ENCODE assay signal across 7 cellular contexts in genomic region chr10:45978554-45978953, GRCh38. TPM values are rescaled to one million over a fixed set of nuclear protein-coding genes. Genes with fewer than 3 reads are reported as not detected.
DNase-seq lines count a peak whose midpoint lies in the region; ATAC-seq, FAIRE-seq and TF ChIP-seq lines count a peak whose summit lies in the region.
"Not testable (repeated sequence)": the region's sequence is repeated elsewhere in the genome, so short reads cannot be mapped to it uniquely, and the experiment has no call there.

No MANE protein-coding gene starts in this region.

- RAD21 ChIA-PET in GM12878 (lab: Charles Lee; ENCODE audit: unreplicated experiment) = not testable (repeated sequence)

- H3K9me3 ChIP-seq in GM12878 (replicated peaks; ENCODE audit: control insufficient read depth, insufficient read depth, low read length) = not testable (repeated sequence)

- H3K4me2 ChIP-seq in GM12878 (ENCODE audit: control insufficient read depth, insufficient read depth) = 0 out of 2 replicates have a peak overlapping the region, but pooled peaks have one; percentile 17

- not testable (repeated sequence) for DNase-seq in GM12878 (ENCODE audit: low read depth, low spot score)

- in situ Hi-C loops in GM12878 (cut with MboI) = not testable (repeated sequence)

- BruUV-seq in GM12878 (replicated peaks; lab: Mats Ljungman, UMichigan) = not testable (repeated sequence)

- H3K9ac ChIP-seq in GM12878 (ENCODE audit: control insufficient read depth, insufficient read depth, low read length) = not testable (repeated sequence)

- POLR2A ChIA-PET in GM12878 (lab: Charles Lee) = not testable (repeated sequence)

- intact Hi-C loops in GM12878 (cut with micrococcal nuclease; ENCODE audit: unreplicated experiment) = not testable (repeated sequence)

- SMC1A ChIA-PET in GM12878 (lab: Charles Lee; ENCODE audit: uncharacterized antibody, unreplicated experiment) = not testable (repeated sequence)

- not testable (repeated sequence) for TF ChIP-seq CTCF in GM12878 (IDR thresholded peaks at IDR 0.05 in 2 of 3, conservative IDR thresholded peaks at IDR 0.05 in 1 of 3; ENCODE audit: control insufficient read depth in 2 of 3, extremely low read depth in 1 of 3, insufficient read depth in 1 of 3, low read depth in 3 of 3, low read length in 3 of 3)

- not testable (repeated sequence) for H3K4me3 ChIP-seq in GM12878

- not testable (repeated sequence) for H3K36me3 ChIP-seq in GM12878 (ENCODE audit: control insufficient read depth in 2 of 2, insufficient read depth in 2 of 2, low read length in 1 of 2)

- TF ChIP-seq RAD21 in GM12878 (IDR thresholded peaks at IDR 0.05; ENCODE audit: insufficient read depth, low read depth, low read length) = not testable (repeated sequence)

- peaks cover 27% of the 10 kb centered on the region for H3K79me2 ChIP-seq in GM12878 (ENCODE audit: control insufficient read depth, insufficient read depth, low read length)

- not testable (repeated sequence) for TF ChIP-seq EP300 in GM12878 (IDR thresholded peaks at IDR 0.05; ENCODE audit: borderline replicate concordance in 1 of 2, control insufficient read depth in 1 of 2, low read depth in 2 of 2, low read length in 2 of 2)

- H4K20me1 ChIP-seq in GM12878 (ENCODE audit: control insufficient read depth, insufficient read depth) = not testable (repeated sequence)

- H3K4me1 ChIP-seq in GM12878 (ENCODE audit: control insufficient read depth, insufficient read depth, low read length) = not testable (repeated sequence)

- 0% methylated on average over 1 of the region's 2 CpGs for WGBS in GM12878 (ENCODE audit: insufficient coverage, insufficient replicate concordance, low lambda C conversion rate, missing lambda C conversion rate)

- FAIRE-seq in GM12878 (lab: Jason Lieb, UNC) = not testable (repeated sequence)

- peak; percentile 39 for ATAC-seq in GM18861 (IDR thresholded peaks at IDR 0.05; ENCODE audit: unreplicated experiment)
- peak; percentile 93 for ATAC-seq in GM19351 (IDR thresholded peaks at IDR 0.05; ENCODE audit: unreplicated experiment)
- peak; percentile 73 for ATAC-seq in GM21526 (IDR thresholded peaks at IDR 0.05; ENCODE audit: low FRiP score, unreplicated experiment)
- peak; percentile 81 for ATAC-seq in HG02642 (IDR thresholded peaks at IDR 0.05; ENCODE audit: poor library complexity, unreplicated experiment)
- ATAC-seq in HG03045 (IDR thresholded peaks at IDR 0.05; ENCODE audit: unreplicated experiment) = peak; percentile 81
- ATAC-seq in HG03439 (IDR thresholded peaks at IDR 0.05; ENCODE audit: unreplicated experiment) = peak; percentile 75
- ATAC-seq in GM12878 = peak; percentile 82

- CTCF ChIA-PET in GM12878 (lab: Yijun Ruan, JAX) = not testable (repeated sequence)

- not testable (repeated sequence) for H3K27me3 ChIP-seq in GM12878 (replicated peaks in 1 of 2; ENCODE audit: control insufficient read depth in 2 of 2, insufficient read depth in 2 of 2, low read length in 1 of 2)

- H3K27ac ChIP-seq in GM12878 (ENCODE audit: control insufficient read depth, insufficient read depth) = 0 out of 2 replicates have a peak overlapping the region, but pooled peaks have one; percentile 25

- not testable (repeated sequence) for H2AFZ ChIP-seq in GM12878 (ENCODE audit: control insufficient read depth, low read depth, low read length)

- not testable (repeated sequence) for TF ChIP-seq POLR2A in GM12878 (IDR thresholded peaks at IDR 0.05; ENCODE audit: low read depth, low read length)

TF ChIP-seq in GM12878, 131 proteins besides CTCF, POLR2A, EP300 and RAD21:
- TF ChIP-seq JUNB (IDR thresholded peaks at IDR 0.05) = peak; percentile 29; the same call in 1 of the 2 replicates

RNA-seq across cellular contexts. Expression of gene TIMM23, which starts 6.3 kb away (rescaled TPM):
- 33.7 and 37.0 TPM in 2 replicates for total RNA-seq in GM12878 (2013; cell fraction: nucleolus; rRNA removed)
- total RNA-seq in GM12878 (2014; rRNA removed) = 116 and 139 TPM in 2 replicates
- total RNA-seq in GM12878 (2014; rRNA removed; fragmentation: Illumina TruSeq; extraction: Trizol) = 97.7 and 99.0 TPM in 2 replicates
- total RNA-seq in GM12878 (2021) = 85.5 and 90.0 TPM in 2 replicates
- polyA plus RNA-seq in GM12878 (2011; ENCODE audit: low read depth) = 60.9 TPM
- 152 and 170 TPM in 2 replicates for polyA plus RNA-seq in GM12878 (2011; rRNA removed)
- 81.2 and 104 TPM in 2 replicates for polyA plus RNA-seq in GM12878 (2011; cell fraction: cytosol; rRNA removed)
- polyA plus RNA-seq in GM12878 (2011; cell fraction: nucleus; rRNA removed) = 39.0 and 57.7 TPM in 2 replicates
- 59.7 and 62.3 TPM in 2 replicates for polyA plus RNA-seq in GM12878 (2012)
- 127 and 139 TPM in 2 replicates for polyA plus RNA-seq in GM12878 (2014; fragmentation: Illumina TruSeq; extraction: Trizol)
- polyA plus RNA-seq in GM12878 (2014; fragmentation: Nextera tagmentation; extraction: Ambion mirVana) = 100 to 1,000 TPM in 1 of 2 experiments, 10 to 100 TPM in 1; 99.3 to 110 TPM
- polyA plus RNA-seq in GM12878 (2014; rRNA removed) = 117 and 124 TPM in 2 replicates
- 100 to 1,000 TPM; 227 to 228 TPM for polyA plus RNA-seq in GM12878 (2016; fragmentation: Nextera tagmentation; extraction: Ambion mirVana)
- 63.2 and 84.1 TPM in 2 replicates for polyA minus RNA-seq in GM12878 (2011; rRNA and poly(A)+ RNA removed)
- 29.1 and 38.7 TPM in 2 replicates for polyA minus RNA-seq in GM12878 (2011; cell fraction: cytosol; rRNA and poly(A)+ RNA removed)
- polyA minus RNA-seq in GM12878 (2011; cell fraction: nucleus; rRNA and poly(A)+ RNA removed) = 15.7 and 27.8 TPM in 2 replicates

RNA-seq across cellular contexts. Expression of gene NCOA4, which starts 51.9 kb away (rescaled TPM):
- 22.0 and 24.4 TPM in 2 replicates for total RNA-seq in GM12878 (2013; cell fraction: nucleolus; rRNA removed)
- total RNA-seq in GM12878 (2014; rRNA removed) (102 and 123 TPM in 2 replicates), GM12878 (2014; rRNA removed; fragmentation: Illumina TruSeq; extraction: Trizol) (117 and 119 TPM in 2 replicates), GM12878 (2021) (81.2 and 82.1 TPM in 2 replicates)
- polyA plus RNA-seq in GM12878 (2011; ENCODE audit: low read depth) = 41.8 TPM
- polyA plus RNA-seq in GM12878 (2011; rRNA removed) (108 and 134 TPM in 2 replicates), GM12878 (2014; fragmentation: Illumina TruSeq; extraction: Trizol) (103 and 125 TPM in 2 replicates), GM12878 (2014; fragmentation: Nextera tagmentation; extraction: Ambion mirVana) (10 to 100 TPM; 57.5 to 62.6 TPM), GM12878 (2014; rRNA removed) (50.3 and 58.5 TPM in 2 replicates), GM12878 (2016; fragmentation: Nextera tagmentation; extraction: Ambion mirVana) (100 to 1,000 TPM in 1 of 2 experiments, 10 to 100 TPM in 1; 98.4 to 104 TPM)
- polyA plus RNA-seq in GM12878 (2011; cell fraction: cytosol; rRNA removed) = 56.7 and 61.1 TPM in 2 replicates
- 34.3 and 35.8 TPM in 2 replicates for polyA plus RNA-seq in GM12878 (2011; cell fraction: nucleus; rRNA removed)
- polyA plus RNA-seq in GM12878 (2012) = 46.1 and 57.6 TPM in 2 replicates
- polyA minus RNA-seq in GM12878 (2011; rRNA and poly(A)+ RNA removed) = 109 and 120 TPM in 2 replicates
- 35.3 and 36.5 TPM in 2 replicates for polyA minus RNA-seq in GM12878 (2011; cell fraction: cytosol; rRNA and poly(A)+ RNA removed)
- polyA minus RNA-seq in GM12878 (2011; cell fraction: nucleus; rRNA and poly(A)+ RNA removed) = 16.2 and 21.3 TPM in 2 replicates

Comparison
In these comparisons a context has a peak if more than half of its experiments do, and no peak if none do; other contexts are left out.
1. ATAC-seq: peak in every context shown above with its lines; median percentile 93 in GM19351; 82 in GM12878; 81 in HG02642; 81 in HG03045; 75 in HG03439; 73 in GM21526; 39 in GM18861.